8 cellular contexts compared by ENCODE assay signal in the genomic region with DNA sequence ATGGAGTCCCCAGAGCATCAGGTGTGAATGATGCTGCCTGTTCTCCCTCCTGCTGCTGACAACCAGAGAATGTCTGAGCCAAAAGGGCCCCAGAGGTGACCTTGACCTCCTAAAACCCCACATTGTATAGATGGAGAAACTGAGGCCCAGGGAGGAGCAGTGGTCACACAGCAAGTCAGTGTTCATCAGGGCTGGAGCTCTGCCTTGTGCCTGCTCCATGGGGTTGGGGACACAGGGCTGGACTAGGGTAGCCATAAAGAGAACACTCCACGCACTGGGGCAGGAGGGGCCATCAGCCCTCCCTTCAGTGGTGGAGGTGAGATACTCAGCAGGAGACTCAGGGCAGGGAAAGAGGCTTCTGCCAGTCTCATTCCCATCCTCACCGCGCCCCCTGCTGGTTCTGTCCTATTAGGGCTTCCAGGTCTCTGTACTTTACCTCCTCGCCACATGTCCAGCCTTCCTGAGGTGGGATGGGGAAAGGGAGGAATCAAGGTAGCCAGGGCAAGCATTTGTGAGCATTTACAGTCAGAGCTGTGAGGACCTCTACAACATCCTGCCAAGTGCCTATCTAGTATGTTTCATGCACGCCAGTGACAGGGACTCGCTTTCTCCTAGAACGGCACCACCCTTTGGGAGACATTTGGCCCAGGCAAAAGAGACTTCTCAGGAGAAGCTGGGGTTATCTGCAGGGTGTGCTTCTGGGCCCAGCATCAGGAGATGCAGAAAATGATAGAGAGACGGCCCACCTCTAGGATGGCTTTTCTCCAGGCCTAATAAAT. TPM values are rescaled to one million over a fixed set of nuclear protein-coding genes. Genes with fewer than 3 reads are reported as not detected.
DNase-seq lines count a peak whose midpoint lies in the region; ATAC-seq and TF ChIP-seq lines count a peak whose summit lies in the region.

No MANE protein-coding gene starts in this region.

- no peak overlapping the region for H3K4me3 ChIP-seq in ascending aorta
- H3K4me3 ChIP-seq in spleen, result no peak overlapping the region

- H3K27me3 ChIP-seq in ascending aorta, result no peaks in the 10 kb centered on the region
- H3K27me3 ChIP-seq in spleen (replicated peaks in 1 of 7), result no peaks in the 10 kb centered on the region

- 64 to 74% (median 73%) methylated on average over 8 of the region's 8 CpGs for whole genome bisulfite sequencing in spleen, 5 donors

- no peaks in the 10 kb centered on the region for H3K9me3 ChIP-seq in ascending aorta
- no peaks in the 10 kb centered on the region for H3K9me3 ChIP-seq in spleen

- no peak overlapping the region for H3K27ac ChIP-seq in ascending aorta
- H3K27ac ChIP-seq in spleen, result no peak overlapping the region

- TF ChIP-seq CTCF in LNCAP (IDR thresholded peaks at IDR 0.05), result peak; percentile 87
- TF ChIP-seq CTCF in ascending aorta (IDR thresholded peaks at IDR 0.05), result peak in 2 of 3 experiments; percentile 41 to 53
- peak in 10 of 11 experiments; percentile 24 to 74 (median 62) for TF ChIP-seq CTCF in spleen (IDR thresholded peaks at IDR 0.05 in 8 of 11, conservative IDR thresholded peaks at IDR 0.05 in 3 of 11)

- intact Hi-C loops in ascending aorta (cut with DNase I), result loop anchor here (5.0 kb wide), 1 partner anchor 105 kb away; no protein-coding TSS in a partner anchor
- intact Hi-C loops in spleen (cut with DNase I; ENCODE audit: low total_unique reads), result loop anchor here (5.0 kb wide), 1 partner anchor 105 kb away; no protein-coding TSS in a partner anchor

- TF ChIP-seq POLR2A in spleen (IDR thresholded peaks at IDR 0.05), result no peak

- H3K36me3 ChIP-seq in ascending aorta (no peaks in the 10 kb centered on the region), spleen (no peaks in the 10 kb centered on the region)

- H3K4me1 ChIP-seq in ascending aorta, result no peaks in the 10 kb centered on the region
- peaks cover 0 to 10% (median 0%) of the 10 kb centered on the region in 6 donors for H3K4me1 ChIP-seq in spleen

- ATAC-seq in GM18861 (IDR thresholded peaks at IDR 0.05; ENCODE audit: unreplicated experiment) (no peak), GM21619 (IDR thresholded peaks at IDR 0.05; ENCODE audit: unreplicated experiment) (no peak)

- peak; percentile 75 for DNase-seq in EL
- peak in 4 of 5 experiments; percentile 21 to 52 (median 40) for DNase-seq in T-helper 2 cell
- DNase-seq in ascending aorta (ENCODE audit: low spot score in 2 of 2), result peak in 1 of 2 donors; percentile 68
- DNase-seq in hippocampal formation (lab: John Stamatoyannopoulos, UW), result peak; percentile 3 to 39
- peak; percentile 85 for DNase-seq in spleen

RNA-seq across cellular contexts. Expression of gene NEU3, which starts 43.2 kb away (rescaled TPM):
- total RNA-seq in ascending aorta, result 2.9 TPM
- total RNA-seq in spleen, result 10 to 100 TPM in 6 of 7 donors, 1 to 10 TPM in 1; 7.8 to 14.9 (median 13.8) TPM
- polyA plus RNA-seq in spleen, result 1 to 10 TPM; 2.8 to 6.1 (median 3.2) TPM
